ENCODE assay signal across 13 cellular contexts in genomic region chr15:75669191-75669878, GRCh38. TPM values are rescaled to one million over a fixed set of nuclear protein-coding genes. Genes with fewer than 3 reads are reported as not detected.
DNase-seq lines count a peak whose midpoint lies in the region; ATAC-seq and TF ChIP-seq lines count a peak whose summit lies in the region.
"Had no signal": no experiment of that assay in that cellular context is flagged by ENCODE, and none has a peak within 500 bp of the region (broad histone marks: within the 10 kb centered on the region; RNA-seq: fewer than 3 reads in every experiment).

No MANE protein-coding gene starts in this region.

- TF ChIP-seq EP300 in stomach (IDR thresholded peaks at IDR 0.05): no peak

- peak; percentile 15 to 20 for ATAC-seq in activated CD4-positive, CD25-positive, alpha-beta regulatory T cell treated with anti-CD3 and anti-CD28 coated beads, Interleukin-2, amount 50 U/mL, for 24 hours
- ATAC-seq: T-helper 17 cell had no signal

- CTCF ChIA-PET in RWPE1 (lab: Yijun Ruan, JAX): interaction anchor here (1.0 kb wide), 1 partner anchor 31 kb away, joined by 8 read pairs; no protein-coding TSS in a partner anchor

- POLR2A ChIA-PET in RWPE1 (lab: Yijun Ruan, JAX; ENCODE audit: low non-redundant PET): interaction anchor here (1.2 kb wide), 1 partner anchor 29 kb away, joined by 7 read pairs; the partner anchor contains the start of gene IMP3

- no peak overlapping the region for H3K4me3 ChIP-seq in foreskin fibroblast (ENCODE audit: low read depth in 1 of 2, low read length in 2 of 2)
- H3K4me3 ChIP-seq in stomach: no peak overlapping the region
- H3K4me3 ChIP-seq: colonic mucosa, sigmoid colon had no signal

- peak overlapping the region; percentile 98 for H3K27ac ChIP-seq in RWPE1
- H3K27ac ChIP-seq in stomach: peak overlapping the region in 3 of 5 donors; percentile 18 to 88 (median 43)
- H3K27ac ChIP-seq: colonic mucosa, sigmoid colon had no signal

- H3K27me3 ChIP-seq in stomach: no peaks in the 10 kb centered on the region
- H3K27me3 ChIP-seq: colonic mucosa, sigmoid colon had no signal

- TF ChIP-seq CTCF in RWPE1 (conservative IDR thresholded peaks at IDR 0.05; ENCODE audit: low read depth) (no peak), foreskin fibroblast (IDR thresholded peaks at IDR 0.05; ENCODE audit: low read depth, low read length) (no peak), stomach (IDR thresholded peaks at IDR 0.05) (no peak)

- no peaks in the 10 kb centered on the region for H3K36me3 ChIP-seq in stomach
- H3K36me3 ChIP-seq: colonic mucosa, sigmoid colon had no signal

- peaks cover 44 to 71% (median 60%) of the 10 kb centered on the region in 4 donors for H3K4me1 ChIP-seq in stomach

- no peak for DNase-seq in activated CD4-positive, CD25-positive, alpha-beta regulatory T cell treated with anti-CD3 and anti-CD28 coated beads, Interleukin-2, amount 50 U/mL, for 72 hours
- DNase-seq in RWPE1 (ENCODE audit: low spot score) (peak; percentile 93), foreskin fibroblast (peak; percentile 20 to 49), stomach (peak; percentile 45), OCI-M1 (lab: John Stamatoyannopoulos, UW) (no peak), NCI-H187 (lab: John Stamatoyannopoulos, UW) (no peak)
- DNase-seq in stimulated activated CD8-positive, alpha-beta memory T cell treated with anti-CD3 and anti-CD28 coated beads, Interleukin-4, amount 100 ng/mL, for 48 hours: no peak
- DNase-seq: colonic mucosa, DMS 273 treated with DMSO at 0.1 percent for 48 hours, Kasumi-1, sigmoid colon, T-helper 17 cell had no signal

- intact Hi-C loops in stomach (cut with DNase I; ENCODE audit: low total_unique reads): no loop called here

- WGBS in stomach, 5 donors: 64 to 78% (median 76%) methylated on average over 9 to 14 of the region's 14 CpGs

- no peak for TF ChIP-seq POLR2A in stomach (IDR thresholded peaks at IDR 0.05)

- no peaks in the 10 kb centered on the region for H3K9me3 ChIP-seq in stomach
- H3K9me3 ChIP-seq: colonic mucosa, sigmoid colon had no signal

RNA-seq across cellular contexts. Expression of gene SNX33, which starts 21.6 kb away (rescaled TPM):
- 10 to 100 TPM; 12.5 to 36.8 (median 23.9) TPM for total RNA-seq in stomach
- polyA plus RNA-seq in stomach: 10 to 100 TPM; 11.0 to 15.6 (median 11.6) TPM

RNA-seq across cellular contexts. Expression of gene IMP3, which starts 29.3 kb away (rescaled TPM):
- 100 to 1,000 TPM in 2 of 5 donors, 10 to 100 TPM in 2, 1 to 10 TPM in 1; 3.5 to 137 (median 39.8) TPM for total RNA-seq in stomach
- polyA plus RNA-seq in stomach: 10 to 100 TPM; 67.4 to 98.7 (median 80.7) TPM

RNA-seq across cellular contexts. Expression of gene CSPG4, which starts 43.3 kb away (rescaled TPM):
- 10 to 100 TPM; 15.1 to 44.6 (median 28.1) TPM for total RNA-seq in stomach
- 10 to 100 TPM in 1 of 3 donors, 1 to 10 TPM in 2; 1.8 to 15.5 (median 3.1) TPM for polyA plus RNA-seq in stomach

RNA-seq across cellular contexts. Expression of gene SNUPN, which starts 43.8 kb away (rescaled TPM):
- 10 to 100 TPM in 4 of 5 donors, 1 to 10 TPM in 1; 4.7 to 19.6 (median 15.1) TPM for total RNA-seq in stomach
- polyA plus RNA-seq in stomach: 10 to 100 TPM; 16.2 to 29.2 (median 24.3) TPM

Comparison
In these comparisons a context has a peak if more than half of its experiments do, and no peak if none do; other contexts are left out.
1. DNase-seq: peak in RWPE1 (single experiment), foreskin fibroblast (2 of 2) and stomach (single experiment); none in activated CD4-positive, CD25-positive, alpha-beta regulatory T cell treated with anti-CD3 and anti-CD28 coated beads, Interleukin-2, amount 50 U/mL, for 72 hours (single experiment), OCI-M1 (single experiment), NCI-H187 (0 of 2) and stimulated activated CD8-positive, alpha-beta memory T cell treated with anti-CD3 and anti-CD28 coated beads, Interleukin-4, amount 100 ng/mL, for 48 hours (single experiment).